In genomic region chr5:116025831-116026230, GRCh38 we compare ENCODE assay signal across 24 cellular contexts. TPM values are rescaled to one million over a fixed set of nuclear protein-coding genes. Genes with fewer than 3 reads are reported as not detected.
"Had no signal": no experiment of that assay in that cellular context is flagged by ENCODE, and none has a peak within 500 bp of the region (broad histone marks: within the 10 kb centered on the region; RNA-seq: fewer than 3 reads in every experiment).

No MANE protein-coding gene starts in this region.

- H3K4me3 ChIP-seq: colonic mucosa, gastrocnemius medialis, lung, mucosa of descending colon, testis, tibial nerve, upper lobe of right lung, vagina had no signal

- H3K27ac ChIP-seq: colonic mucosa, gastrocnemius medialis, neutrophil, testis, tibial nerve, upper lobe of right lung, vagina had no signal

- H3K27me3 ChIP-seq: colonic mucosa, gastrocnemius medialis, neutrophil, testis, tibial nerve, upper lobe of right lung, vagina had no signal

- H3K36me3 ChIP-seq: colonic mucosa, gastrocnemius medialis, neutrophil, tibial nerve, upper lobe of right lung, vagina had no signal

- H3K4me1 ChIP-seq: colonic mucosa, gastrocnemius medialis, testis, tibial nerve, upper lobe of right lung, vagina had no signal

- H3K9me3 ChIP-seq: colonic mucosa, gastrocnemius medialis, mucosa of descending colon, neutrophil, testis, tibial nerve, upper lobe of right lung, vagina had no signal

- DNase-seq: colonic mucosa; dermis blood vessel endothelial cell; effector CD8-positive, alpha-beta T cell; gastrocnemius medialis; immature natural killer cell; kidney; left colon; left ventricle myocardium superior; mesendoderm; mucosa of descending colon; naive thymus-derived CD8-positive, alpha-beta T cell; posterior cingulate gyrus; right cardiac atrium; small intestine; stimulated activated CD4-positive, alpha-beta T cell treated with anti-CD3 and anti-CD28 coated beads, Interleukin-12 subunit alpha, Interleukin-12 subunit beta, amount 100 ng/mL, for 4 hours; stimulated activated naive CD4-positive, alpha-beta T cell; testis; upper lobe of right lung had no signal

- ATAC-seq: gastrocnemius medialis; left colon; left ventricle myocardium superior; mucosa of descending colon; naive thymus-derived CD8-positive, alpha-beta T cell; right cardiac atrium; upper lobe of right lung had no signal

RNA-seq across cellular contexts. Expression of gene ARL14EPL, which starts 6.4 kb away (rescaled TPM):
- total RNA-seq: colonic mucosa; fibroblast of villous mesenchyme; kidney; left colon; left ventricle myocardium superior; lung; mucosa of descending colon; naive thymus-derived CD8-positive, alpha-beta T cell; osteoblast; right cardiac atrium; testis; upper lobe of right lung; vagina had no signal
- polyA plus RNA-seq: immature natural killer cell; naive thymus-derived CD8-positive, alpha-beta T cell; right cardiac atrium; small intestine had no signal
